In genomic region chr7:20651960-20652544, GRCh38 we compare ENCODE assay signal across 9 cellular contexts.
DNase-seq lines count a peak whose midpoint lies in the region; TF ChIP-seq lines count a peak whose summit lies in the region.
"Had no signal": no experiment of that assay in that cellular context is flagged by ENCODE, and none has a peak within 500 bp of the region (broad histone marks: within the 10 kb centered on the region; RNA-seq: fewer than 3 reads in every experiment).

No MANE protein-coding gene starts in this region.

- no peaks in the 10 kb centered on the region for H3K36me3 ChIP-seq in GM06990 (ENCODE audit: control insufficient read depth, insufficient read depth, low read length)

- no peaks in the 10 kb centered on the region; the same call in 1 of the 2 replicates for H3K27me3 ChIP-seq in GM06990 (replicated peaks; ENCODE audit: control insufficient read depth, insufficient read depth, low read length)

- H3K27ac ChIP-seq in 22Rv1 (no peak overlapping the region), caudate nucleus (ENCODE audit: low read depth, low read length) (no peak overlapping the region)

- DNase-seq in GM06990 (ENCODE audit: extremely low read depth, insufficient read length) (no peak), OCI-M1 (lab: John Stamatoyannopoulos, UW) (peak; percentile 28), fibroblast of mammary gland (ENCODE audit: low read depth) (peak; percentile 25), caudate nucleus (lab: John Stamatoyannopoulos, UW) (no peak), NCI-H2107 treated with DMSO at 0.1 percent for 48 hours (lab: John Stamatoyannopoulos, UW; ENCODE audit: unreplicated experiment) (no peak), LoVo (ENCODE audit: low spot score) (no peak), kidney glomerular epithelial cell (lab: John Stamatoyannopoulos, UW) (no peak)
- DNase-seq: activated gamma-delta T cell had no signal

- H3K4me3 ChIP-seq in GM06990 (replicated peaks; ENCODE audit: low read depth, low read length) = no peak overlapping the region
- no peak overlapping the region for H3K4me3 ChIP-seq in fibroblast of mammary gland (ENCODE audit: control insufficient read depth, low read depth, low read length)

- TF ChIP-seq CTCF in 22Rv1 (IDR thresholded peaks at IDR 0.05) = peak; percentile 84
- peak; percentile 41 for TF ChIP-seq CTCF in GM06990 (IDR thresholded peaks at IDR 0.05; ENCODE audit: insufficient read depth, low read length, poor library complexity, severe bottlenecking)
- peak; percentile 47 for TF ChIP-seq CTCF in fibroblast of mammary gland (conservative IDR thresholded peaks at IDR 0.05; ENCODE audit: control insufficient read depth, insufficient read depth, low read depth, low read length)

Comparison
In these comparisons a context has a peak if more than half of its experiments do, and no peak if none do; other contexts are left out.
1. DNase-seq: peak in OCI-M1 (single experiment) and fibroblast of mammary gland (single experiment); none in GM06990 (single experiment), caudate nucleus (0 of 61), NCI-H2107 treated with DMSO at 0.1 percent for 48 hours (single experiment), LoVo (single experiment) and kidney glomerular epithelial cell (single experiment).
2. Peak in every context shown above with its lines, with median percentiles within 50 percentile points of each other: CTCF ChIP-seq.